ENCODE assay signal across 16 cellular contexts in the genomic region with DNA sequence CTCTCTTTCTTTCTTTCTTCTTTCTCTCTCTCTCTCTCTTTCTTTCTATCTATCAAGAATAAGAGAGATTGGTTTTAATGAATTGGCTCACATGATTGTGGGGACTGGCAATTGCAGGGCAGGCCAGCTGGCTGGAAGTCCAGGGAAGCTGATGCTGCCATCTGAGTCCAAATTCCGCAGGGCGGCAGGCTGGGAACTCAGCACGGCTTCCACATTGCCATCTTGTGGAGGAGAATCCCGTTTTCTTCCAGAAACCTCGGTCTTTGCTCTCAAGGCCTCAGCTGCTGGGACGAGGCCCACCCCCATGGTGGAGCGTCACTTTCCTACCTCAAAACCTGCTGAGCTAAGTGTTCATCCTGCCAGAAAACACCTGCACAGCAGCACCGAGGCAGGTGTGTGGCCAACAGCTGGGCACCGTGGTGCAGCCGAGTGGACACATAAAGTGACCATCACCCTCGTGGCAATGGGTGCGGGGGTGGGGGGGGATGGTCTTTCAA. TPM values are rescaled to one million over a fixed set of nuclear protein-coding genes. Genes with fewer than 3 reads are reported as not detected.
DNase-seq lines count a peak whose midpoint lies in the region; ATAC-seq, FAIRE-seq and TF ChIP-seq lines count a peak whose summit lies in the region.
"Had no signal": no experiment of that assay in that cellular context is flagged by ENCODE, and none has a peak within 500 bp of the region (broad histone marks: within the 10 kb centered on the region; RNA-seq: fewer than 3 reads in every experiment).

No MANE protein-coding gene starts in this region.

- no peak overlapping the region for H3K9ac ChIP-seq in kidney (ENCODE audit: low read length in 2 of 2)

- H3K27ac ChIP-seq in heart left ventricle, result no peak overlapping the region
- H3K27ac ChIP-seq in kidney (ENCODE audit: low read depth in 2 of 2, low read length in 2 of 2), result no peak overlapping the region
- H3K27ac ChIP-seq in upper lobe of right lung, result no peak overlapping the region
- H3K27ac ChIP-seq: A549, breast epithelium had no signal

- WGBS in heart left ventricle, 4 donors, result 38 to 49% (median 44%) methylated on average over 11 to 12 of the region's 12 CpGs

- H3K4me3 ChIP-seq in heart left ventricle (no peak overlapping the region), kidney (ENCODE audit: low read length in 2 of 2) (no peak overlapping the region), upper lobe of right lung (no peak overlapping the region)
- H3K4me3 ChIP-seq: A549, breast epithelium had no signal

- intact Hi-C loops in heart left ventricle (cut with DNase I) (loop anchor here in 1 of 10 donors (10.0 kb wide), 1 partner anchor 79 kb away; no protein-coding TSS in a partner anchor), left ventricle myocardium superior (cut with micrococcal nuclease) (no loop called here), kidney (cut with DNase I) (no loop called here), upper lobe of right lung (cut with DNase I) (no loop called here)

- DNase-seq in heart left ventricle (peak in 3 of 5 donors; percentile 13 to 38 (median 26)), left ventricle myocardium superior (no peak), cerebellum (ENCODE audit: low spot score) (peak; percentile 88), kidney (no peak), urothelium cell line (ENCODE audit: low spot score) (peak; percentile 47), foreskin melanocyte (no peak), upper lobe of right lung (no peak)
- no peak for DNase-seq in activated CD4-positive, alpha-beta T cell treated with anti-CD3 and anti-CD28 coated beads, Interleukin-2, amount 50 U/mL, for 4 hours
- DNase-seq: activated CD4-positive, alpha-beta T cell treated with anti-CD3 and anti-CD28 coated beads for 48 hours; DMS79; islet precursor cell; naive thymus-derived CD8-positive, alpha-beta T cell; stimulated activated CD4-positive, alpha-beta T cell treated with anti-CD3 and anti-CD28 coated beads, Interleukin-12 subunit alpha, Interleukin-12 subunit beta, amount 100 ng/mL, for 4 hours; T-helper 1 cell had no signal

- TF ChIP-seq CTCF in heart left ventricle (IDR thresholded peaks at IDR 0.05) (peak in 3 of 12 donors; percentile 8 to 19 (median 18)), kidney (IDR thresholded peaks at IDR 0.05; ENCODE audit: borderline replicate concordance, extremely low read depth, insufficient read depth) (peak; percentile 10), upper lobe of right lung (IDR thresholded peaks at IDR 0.05) (no peak)

- H3K27me3 ChIP-seq in heart left ventricle (peaks cover 0 to 62% (median 26%) of the 10 kb centered on the region in 9 donors), upper lobe of right lung (peaks cover 53% of the 10 kb centered on the region)

- no peak for ATAC-seq in heart left ventricle
- ATAC-seq in left ventricle myocardium superior, result no peak
- no peak for ATAC-seq in upper lobe of right lung
- ATAC-seq: naive thymus-derived CD8-positive, alpha-beta T cell had no signal

- H3K4me1 ChIP-seq in heart left ventricle (peaks cover 0 to 18% (median 0%) of the 10 kb centered on the region in 12 donors), kidney (ENCODE audit: control insufficient read depth in 1 of 2, insufficient read depth in 1 of 2, low read depth in 1 of 2, low read length in 2 of 2) (no peaks in the 10 kb centered on the region), upper lobe of right lung (no peaks in the 10 kb centered on the region)
- H3K4me1 ChIP-seq: breast epithelium had no signal

- no peaks in the 10 kb centered on the region for H3K9me3 ChIP-seq in heart left ventricle
- H3K9me3 ChIP-seq in kidney (ENCODE audit: control insufficient read depth in 1 of 2, low read length in 2 of 2), result no peaks in the 10 kb centered on the region
- H3K9me3 ChIP-seq in upper lobe of right lung, result no peaks in the 10 kb centered on the region
- H3K9me3 ChIP-seq: A549, breast epithelium had no signal

- TF ChIP-seq POLR2A in heart left ventricle (IDR thresholded peaks at IDR 0.05), result no peak

- H3K36me3 ChIP-seq in heart left ventricle (no peaks in the 10 kb centered on the region), kidney (ENCODE audit: control insufficient read depth in 1 of 2, insufficient read depth in 2 of 2, low read length in 2 of 2) (no peaks in the 10 kb centered on the region), upper lobe of right lung (no peaks in the 10 kb centered on the region)
- H3K36me3 ChIP-seq: breast epithelium had no signal

- FAIRE-seq in kidney (lab: Jason Lieb, UNC), result no peak
- no peak for FAIRE-seq in urothelium cell line (lab: Jason Lieb, UNC)
- FAIRE-seq: A549 had no signal

RNA-seq across cellular contexts. Expression of a gene that starts 58.8 kb away (rescaled TPM):
- total RNA-seq in heart left ventricle (10 to 100 TPM in 5 of 9 donors, 1 to 10 TPM in 3, under 1 TPM in 1; 1.00 to 54.0 (median 10.4) TPM), left ventricle myocardium superior (9.4 TPM), cerebellum (2.1 TPM), kidney (80.3 TPM), upper lobe of right lung (63.3 TPM)
- polyA plus RNA-seq in heart left ventricle (10 to 100 TPM; 14.5 to 24.4 TPM), kidney (ENCODE audit: insufficient read depth, low read depth, low replicate concordance) (12.4 TPM)

Comparison
In these comparisons a context has a peak if more than half of its experiments do, and no peak if none do; other contexts are left out.
1. DNase-seq: peak in heart left ventricle (3 of 5), cerebellum (single experiment) and urothelium cell line (single experiment); none in left ventricle myocardium superior (single experiment), kidney (single experiment), foreskin melanocyte (single experiment), activated CD4-positive, alpha-beta T cell treated with anti-CD3 and anti-CD28 coated beads, Interleukin-2, amount 50 U/mL, for 4 hours (0 of 2) and upper lobe of right lung (single experiment).